ENCODE assay signal across 8 cellular contexts in the genomic region with DNA sequence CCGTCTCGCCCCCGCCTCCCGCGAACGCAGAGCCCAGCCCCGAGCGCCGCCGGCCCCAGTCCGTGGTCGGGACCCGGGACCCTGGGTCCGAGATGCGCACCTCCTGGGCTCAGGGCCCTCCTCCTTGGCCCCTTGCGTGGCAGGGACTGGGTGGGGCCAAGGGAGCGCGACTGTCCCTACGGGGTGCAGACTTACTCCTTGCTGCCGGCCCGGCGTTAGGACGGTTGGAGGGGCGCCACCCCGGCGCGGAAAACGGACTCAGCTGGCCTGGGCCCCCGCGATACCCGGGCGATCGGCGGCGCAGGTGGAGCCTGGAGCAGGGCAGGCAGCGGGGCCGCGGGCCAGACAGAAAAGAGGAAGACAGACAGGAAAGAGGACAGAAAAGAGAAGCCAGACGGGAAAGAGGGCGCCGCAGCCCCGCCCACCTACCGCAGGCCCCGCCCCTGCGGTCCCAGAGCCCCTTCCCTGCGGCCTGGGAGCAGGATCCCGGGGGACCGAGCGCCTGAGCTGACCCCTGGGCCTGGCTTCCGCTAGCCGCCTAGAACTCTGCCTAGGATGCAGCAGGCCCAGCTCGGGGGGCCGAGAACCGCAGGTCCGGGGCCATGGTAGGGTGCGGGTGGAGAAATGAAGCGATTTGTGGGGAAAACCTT. TPM values are rescaled to one million over a fixed set of nuclear protein-coding genes. Genes with fewer than 3 reads are reported as not detected.
A peak's percentile ranks its signal among the peaks of the same experiment; 100 is the strongest.
DNase-seq lines count a peak whose midpoint lies in the region; ATAC-seq, FAIRE-seq and TF ChIP-seq lines count a peak whose summit lies in the region.

GBGT1 (minus strand) TSS at position 356 of the 650 bp plus-strand sequence. CDS start 1,502 bp downstream, outside the sequence.

- 2 to 4% (median 2%) methylated on average over 40 to 57 of the region's 57 CpGs for WGBS in spleen, 5 donors

- H3K27ac ChIP-seq in BLaER1 treated with 17β-estradiol and CSF1 and Interleukin-3, amounts not matched to agents 10 nM and 100 nM, result peak within 1 kb of the TSS; percentile 73 to 89 (median 85)
- H3K27ac ChIP-seq in keratinocyte (ENCODE audit: control insufficient read depth, insufficient read depth, low read length) (no peak within 1 kb of the TSS), spleen (peak within 1 kb of the TSS; percentile 48 to 88 (median 68))

- H3K4me1 ChIP-seq in BLaER1 treated with 17β-estradiol and CSF1 and Interleukin-3, amounts not matched to agents 10 nM and 100 nM, result peaks cover 36 to 75% (median 66%) of the 10 kb centered on the region in 10 experiments
- H3K4me1 ChIP-seq in keratinocyte (ENCODE audit: control insufficient read depth, extremely low read depth, insufficient read depth, low read length) (no peaks in the 10 kb centered on the region), spleen (peaks cover 10 to 43% (median 32%) of the 10 kb centered on the region in 6 donors)

- TF ChIP-seq CTCF in bronchial epithelial cell (IDR thresholded peaks at IDR 0.05; ENCODE audit: insufficient read depth, low read length, severe bottlenecking) (no peak), keratinocyte (optimal IDR thresholded peaks at IDR 0.05 in 1 of 3, IDR thresholded peaks at IDR 0.05 in 1 of 3, conservative IDR thresholded peaks at IDR 0.05 in 1 of 3; ENCODE audit: extremely low read depth in 1 of 3, insufficient read depth in 2 of 3, low read length in 3 of 3) (no peak), spleen (IDR thresholded peaks at IDR 0.05 in 8 of 11, conservative IDR thresholded peaks at IDR 0.05 in 3 of 11) (peak in 1 of 11 experiments; percentile 15)

- peak within 1 kb of the TSS; percentile 77 for H2AFZ ChIP-seq in keratinocyte (ENCODE audit: control insufficient read depth, low read length)

- H3K4me3 ChIP-seq in BLaER1 treated with 17β-estradiol and CSF1 and Interleukin-3, amounts not matched to agents 10 nM and 100 nM, result peak within 1 kb of the TSS; percentile 74 to 96 (median 82)
- H3K4me3 ChIP-seq in bronchial epithelial cell (ENCODE audit: low read depth, low read length), result peak within 1 kb of the TSS; percentile 46
- H3K4me3 ChIP-seq in keratinocyte (ENCODE audit: control insufficient read depth in 2 of 3, extremely low read depth in 1 of 3, insufficient read depth in 2 of 3, low read depth in 1 of 3, low read length in 3 of 3), result peak within 1 kb of the TSS; percentile 47 to 64 (median 59)
- H3K4me3 ChIP-seq in spleen, result peak within 1 kb of the TSS; percentile 54 to 84 (median 63)

- peaks cover 32 to 50% (median 45%) of the 10 kb centered on the region in 11 experiments; a peak in 21 of 22 replicates for H4K20me1 ChIP-seq in BLaER1 treated with 17β-estradiol and CSF1 and Interleukin-3, amounts not matched to agents 10 nM and 100 nM
- H4K20me1 ChIP-seq in keratinocyte (ENCODE audit: control insufficient read depth, extremely low read depth, insufficient read depth, low read length), result no peaks in the 10 kb centered on the region

- no peaks in the 10 kb centered on the region for H3K9me3 ChIP-seq in BLaER1 treated with 17β-estradiol and CSF1 and Interleukin-3, amounts not matched to agents 10 nM and 100 nM (replicated peaks in 1 of 11)
- H3K9me3 ChIP-seq in keratinocyte (ENCODE audit: control insufficient read depth, low read depth, low read length), result no peaks in the 10 kb centered on the region
- H3K9me3 ChIP-seq in spleen, result no peaks in the 10 kb centered on the region

- H3K36me3 ChIP-seq in BLaER1 treated with 17β-estradiol and CSF1 and Interleukin-3, amounts not matched to agents 10 nM and 100 nM, result peaks cover 26 to 32% (median 29%) of the 10 kb centered on the region in 11 experiments
- no peaks in the 10 kb centered on the region for H3K36me3 ChIP-seq in bronchial epithelial cell (ENCODE audit: control insufficient read depth, insufficient read depth, low read length)
- H3K36me3 ChIP-seq in keratinocyte (ENCODE audit: control insufficient read depth in 2 of 2, extremely low read depth in 1 of 2, insufficient read depth in 2 of 2, low read length in 2 of 2), result no peaks in the 10 kb centered on the region
- peaks cover 0 to 18% (median 0%) of the 10 kb centered on the region in 6 donors for H3K36me3 ChIP-seq in spleen

- H3K79me2 ChIP-seq in keratinocyte (ENCODE audit: control insufficient read depth, insufficient read depth, low read length), result no peaks in the 10 kb centered on the region

- no peaks in the 10 kb centered on the region for H3K9me1 ChIP-seq in keratinocyte (ENCODE audit: control insufficient read depth, extremely low read depth, insufficient read depth, low read length)

- no peaks in the 10 kb centered on the region for H3K27me3 ChIP-seq in BLaER1 treated with 17β-estradiol and CSF1 and Interleukin-3, amounts not matched to agents 10 nM and 100 nM
- H3K27me3 ChIP-seq in bronchial epithelial cell (ENCODE audit: control insufficient read depth, insufficient read depth, low read length) (peaks cover 8% of the 10 kb centered on the region), keratinocyte (ENCODE audit: control insufficient read depth, extremely low read depth, insufficient read depth, low read length) (peaks cover 14% of the 10 kb centered on the region), spleen (replicated peaks in 1 of 7) (peaks cover 0 to 29% (median 7%) of the 10 kb centered on the region in 7 donors)

- dilution Hi-C loops in keratinocyte (cut with MboI; ENCODE audit: extremely low pct_ligation_motif_present, low sequenced_read_pairs), result no loop called here

- ATAC-seq in GM19397 (IDR thresholded peaks at IDR 0.05; ENCODE audit: unreplicated experiment), result peak; percentile 47
- no peak for ATAC-seq in GM19467 (IDR thresholded peaks at IDR 0.05; ENCODE audit: unreplicated experiment)

- FAIRE-seq in bronchial epithelial cell (lab: Jason Lieb, UNC) (no peak), keratinocyte (lab: Jason Lieb, UNC) (no peak)

- TF ChIP-seq POLR2A in spleen (IDR thresholded peaks at IDR 0.05), result no peak

- H3K9ac ChIP-seq in BLaER1 treated with 17β-estradiol and CSF1 and Interleukin-3, amounts not matched to agents 10 nM and 100 nM, result peak within 1 kb of the TSS; percentile 79 to 92 (median 87)
- peak within 1 kb of the TSS; percentile 28 for H3K9ac ChIP-seq in keratinocyte (ENCODE audit: control insufficient read depth, extremely low read depth, insufficient read depth, low read length)

- peak within 1 kb of the TSS; percentile 95 to 100 (median 98) for H3K4me2 ChIP-seq in BLaER1 treated with 17β-estradiol and CSF1 and Interleukin-3, amounts not matched to agents 10 nM and 100 nM
- peak within 1 kb of the TSS; percentile 76 for H3K4me2 ChIP-seq in keratinocyte (ENCODE audit: control insufficient read depth, extremely low read depth, insufficient read depth, low read depth, low read length)

- intact Hi-C loops in spleen (cut with DNase I; ENCODE audit: low total_unique reads), result no loop called here

- peak; percentile 65 for DNase-seq in RPMI8226
- no peak for DNase-seq in bronchial epithelial cell (ENCODE audit: low read depth)
- DNase-seq in keratinocyte (ENCODE audit: low read depth, low spot score), result no peak
- peak; percentile 93 for DNase-seq in spleen
- no peak for DNase-seq in NCI-H2029 treated with DMSO at 0.1 percent for 48 hours (lab: John Stamatoyannopoulos, UW)

RNA-seq across cellular contexts. Expression of gene GBGT1, which starts in this region (rescaled TPM):
- total RNA-seq in bronchial epithelial cell (1.0 and 1.1 TPM in 2 replicates), spleen (10 to 100 TPM; 16.8 to 52.8 (median 31.2) TPM)
- polyA plus RNA-seq in keratinocyte (0.42 to 0.74 TPM (median 0.54 TPM) in 3 replicates), spleen (10 to 100 TPM in 2 of 3 donors, 1 to 10 TPM in 1; 9.2 to 14.1 (median 10.7) TPM)
- not detected for polyA plus RNA-seq in keratinocyte (2011; ENCODE audit: low read depth)
- polyA plus RNA-seq in keratinocyte (2011; cell fraction: cytosol; rRNA removed), result 0.17 and 0.48 TPM in 2 replicates
- polyA plus RNA-seq in keratinocyte (2011; cell fraction: nucleus; rRNA removed), result 0.87 and 1.1 TPM in 2 replicates
- polyA plus RNA-seq in keratinocyte (2012; ENCODE audit: low replicate concordance), result 0.25 and 0.72 TPM in 2 replicates
- 0.40 to 1.6 TPM (median 0.77 TPM) in 3 replicates for polyA minus RNA-seq in keratinocyte
- not detected for polyA minus RNA-seq in keratinocyte (2011; cell fraction: cytosol; rRNA and poly(A)+ RNA removed)
- 0.95 and 1.1 TPM in 2 replicates for polyA minus RNA-seq in keratinocyte (2011; cell fraction: nucleus; rRNA and poly(A)+ RNA removed)

Comparison
In these comparisons a context has a peak if more than half of its experiments do, and no peak if none do; other contexts are left out.
1. DNase-seq: peak in RPMI8226 (single experiment) and spleen (single experiment); none in bronchial epithelial cell (single experiment), keratinocyte (single experiment) and NCI-H2029 treated with DMSO at 0.1 percent for 48 hours (single experiment).
2. Peak in every context shown above with its lines, with median percentiles within 50 percentile points of each other: H3K4me3 ChIP-seq.